Comparison of ENCODE assay signal across 26 cellular contexts in the genomic region with DNA sequence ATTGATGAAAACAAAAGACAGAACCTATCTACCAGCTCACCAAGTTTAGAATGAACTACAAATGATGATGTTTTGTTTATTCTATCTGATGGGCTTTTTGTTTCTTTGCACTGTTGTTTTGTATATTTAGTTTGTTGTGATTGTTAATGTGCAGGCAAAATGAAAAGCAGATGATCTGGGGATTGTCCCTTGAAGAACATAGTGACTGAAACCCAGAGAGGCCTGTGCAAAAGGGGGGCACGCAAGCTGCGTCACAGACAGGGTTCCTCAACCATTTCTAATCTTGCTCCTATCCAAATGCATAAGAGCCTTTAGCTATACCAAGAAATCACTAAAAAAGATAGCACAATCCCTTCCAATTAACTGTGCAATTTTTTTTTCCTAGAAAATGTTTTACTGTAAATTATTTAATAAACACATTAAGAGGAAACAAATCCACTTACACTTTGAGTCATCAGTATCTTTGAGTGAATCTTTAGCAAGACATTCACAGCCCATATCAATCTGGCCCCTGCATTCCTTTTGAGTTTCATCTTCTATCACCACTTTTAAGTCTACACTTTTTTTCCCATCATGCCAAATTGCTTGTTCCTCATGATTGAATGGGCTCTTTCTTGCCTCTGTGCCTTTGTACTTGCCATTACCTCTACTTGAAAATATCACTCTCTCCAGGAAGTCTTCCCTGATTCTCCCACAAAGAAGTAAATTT.
DNase-seq lines count a peak whose midpoint lies in the region; ATAC-seq, FAIRE-seq and TF ChIP-seq lines count a peak whose summit lies in the region.
"Had no signal": no experiment of that assay in that cellular context is flagged by ENCODE, and none has a peak within 500 bp of the region (broad histone marks: within the 10 kb centered on the region; RNA-seq: fewer than 3 reads in every experiment).

No MANE protein-coding gene starts in this region.

- POLR2A ChIA-PET in GM12878 (lab: Charles Lee), result no interaction called here
- POLR2A ChIA-PET in naive thymus-derived CD4-positive, alpha-beta T cell (lab: Charles Lee), result no interaction called here

- no peak overlapping the region for H3K27ac Mint-ChIP-seq in naive thymus-derived CD4-positive, alpha-beta T cell
- H3K27ac Mint-ChIP-seq: activated CD4-positive, alpha-beta T cell treated with anti-CD3 and anti-CD28 coated beads, Interleukin-2, amount 10 ng/mL, durations not matched to agents 7 days and 5 days; activated T-helper 1 cell treated with anti-CD3 and anti-CD28 coated beads, Interleukin-12 subunit alpha, Interleukin-12 subunit beta, Interleukin-2, Interleukin-4 antibody, amounts not matched to agents 30 ng/mL and 10 ng/mL and 1 ng/mL, durations not matched to agents 14 hours and 24 hours and 36 hours; CD4-positive, CD25-positive, alpha-beta regulatory T cell; endodermal cell; naive B cell had no signal

- H3K27ac ChIP-seq in GM12878 (ENCODE audit: control insufficient read depth, insufficient read depth) (no peak overlapping the region), muscle layer of colon (ENCODE audit: low read depth, low read length) (peak overlapping the region; percentile 12), suprapubic skin (peak overlapping the region; percentile 66)
- H3K27ac ChIP-seq in naive thymus-derived CD4-positive, alpha-beta T cell (ENCODE audit: low read depth, low read length), result no peak overlapping the region
- H3K27ac ChIP-seq: cardiac muscle cell, HL-60, SK-N-MC had no signal

- intact Hi-C loops in GM12878 (cut with micrococcal nuclease; ENCODE audit: unreplicated experiment), result no loop called here
- intact Hi-C loops in naive thymus-derived CD4-positive, alpha-beta T cell (cut with micrococcal nuclease), result no loop called here

- CTCF ChIA-PET in GM12878 (lab: Yijun Ruan, JAX), result no interaction called here
- CTCF ChIA-PET in naive thymus-derived CD4-positive, alpha-beta T cell (lab: Charles Lee), result no interaction called here

- DNase-seq in GM12878 (ENCODE audit: low read depth, low spot score) (no peak), suprapubic skin (ENCODE audit: low spot score in 2 of 2) (no peak), NCI-H2029 treated with DMSO at 0.1 percent for 48 hours (lab: John Stamatoyannopoulos, UW) (no peak), NCI-H526 (lab: John Stamatoyannopoulos, UW) (no peak)
- DNase-seq in naive thymus-derived CD4-positive, alpha-beta T cell, result no peak
- DNase-seq: activated CD4-positive, alpha-beta T cell treated with anti-CD3 and anti-CD28 coated beads, Interleukin-2, amount 10 ng/mL, durations not matched to agents 7 days and 5 days; activated naive CD4-positive, alpha-beta T cell treated with anti-CD3 and anti-CD28 coated beads, Interleukin-2, amount 50 U/mL, for 16 hours; CD4-positive, CD25-positive, alpha-beta regulatory T cell; cortex of kidney; endodermal cell; mammary epithelial cell; naive B cell; NCI-H1092; NCI-H187; NCI-H2227 treated with DMSO at 0.1 percent for 48 hours; stimulated activated CD4-positive, alpha-beta T cell treated with anti-CD3 and anti-CD28 coated beads, Interleukin-12 subunit alpha, Interleukin-12 subunit beta, amount 100 ng/mL, for 4 hours; stimulated activated CD4-positive, alpha-beta T cell treated with anti-CD3 and anti-CD28 coated beads, Interleukin-4, amount 100 ng/mL, for 4 hours; stimulated activated naive CD4-positive, alpha-beta T cell treated with Interleukin-2 at 50 U/mL for 16 hours had no signal

- in situ Hi-C loops in GM12878 (cut with MboI), result no loop called here

- TF ChIP-seq POLR2A in GM12878 (IDR thresholded peaks at IDR 0.05; ENCODE audit: low read depth, low read length) (no peak), suprapubic skin (IDR thresholded peaks at IDR 0.05) (no peak)

- FAIRE-seq in GM12878 (lab: Jason Lieb, UNC), result no peak

- BruUV-seq in GM12878 (replicated peaks; lab: Mats Ljungman, UMichigan), result no TSS peak

- H3K36me3 Mint-ChIP-seq in naive thymus-derived CD4-positive, alpha-beta T cell, result peaks cover 0 to 13% (median 0%) of the 10 kb centered on the region in 5 donors
- H3K36me3 Mint-ChIP-seq: CD4-positive, CD25-positive, alpha-beta regulatory T cell; naive B cell had no signal

- no peaks in the 10 kb centered on the region for H4K20me1 ChIP-seq in GM12878 (ENCODE audit: control insufficient read depth, insufficient read depth)

- 0% methylated on average over 2 of the region's 2 CpGs for WGBS in GM12878 (ENCODE audit: insufficient coverage, insufficient replicate concordance, low lambda C conversion rate, missing lambda C conversion rate)
- 72% methylated on average over 2 of the region's 2 CpGs for WGBS in suprapubic skin

- no peaks in the 10 kb centered on the region for H3K4me1 ChIP-seq in GM12878 (ENCODE audit: control insufficient read depth, insufficient read depth, low read length)
- H3K4me1 ChIP-seq in muscle layer of colon (ENCODE audit: insufficient read depth, low read length), result peaks cover 55% of the 10 kb centered on the region
- peaks cover 33% of the 10 kb centered on the region for H3K4me1 ChIP-seq in suprapubic skin
- no peaks in the 10 kb centered on the region for H3K4me1 ChIP-seq in naive thymus-derived CD4-positive, alpha-beta T cell (ENCODE audit: control insufficient read depth in 2 of 2, insufficient read depth in 2 of 2, low read length in 2 of 2)

- no peak overlapping the region for H2AFZ ChIP-seq in GM12878 (ENCODE audit: control insufficient read depth, low read depth, low read length)

- no peak overlapping the region for H3K4me2 ChIP-seq in GM12878 (ENCODE audit: control insufficient read depth, insufficient read depth)

- peaks cover 0 to under 1% (median 0%) of the 10 kb centered on the region in 11 donors for H3K9me3 Mint-ChIP-seq in naive thymus-derived CD4-positive, alpha-beta T cell
- H3K9me3 Mint-ChIP-seq: activated CD4-positive, alpha-beta T cell treated with anti-CD3 and anti-CD28 coated beads, Interleukin-2, amount 10 ng/mL, durations not matched to agents 7 days and 5 days; activated T-helper 1 cell treated with anti-CD3 and anti-CD28 coated beads, Interleukin-12 subunit alpha, Interleukin-12 subunit beta, Interleukin-2, Interleukin-4 antibody, amounts not matched to agents 30 ng/mL and 10 ng/mL and 1 ng/mL, durations not matched to agents 14 hours and 24 hours and 36 hours; endodermal cell; naive B cell had no signal

- TF ChIP-seq CTCF in GM12878 (IDR thresholded peaks at IDR 0.05 in 2 of 3, conservative IDR thresholded peaks at IDR 0.05 in 1 of 3; ENCODE audit: control insufficient read depth in 2 of 3, extremely low read depth in 1 of 3, insufficient read depth in 1 of 3, low read depth in 3 of 3, low read length in 3 of 3) (no peak), suprapubic skin (IDR thresholded peaks at IDR 0.05) (no peak)

- no peaks in the 10 kb centered on the region for H3K79me2 ChIP-seq in GM12878 (ENCODE audit: control insufficient read depth, insufficient read depth, low read length)

- SMC1A ChIA-PET in GM12878 (lab: Charles Lee; ENCODE audit: uncharacterized antibody, unreplicated experiment), result no interaction called here

- ATAC-seq in HG02885 (IDR thresholded peaks at IDR 0.05; ENCODE audit: poor library complexity, unreplicated experiment), result peak; percentile 81
- ATAC-seq in GM12878, result no peak
- no peak for ATAC-seq in naive thymus-derived CD4-positive, alpha-beta T cell
- no peak for ATAC-seq in HG02840 (IDR thresholded peaks at IDR 0.05; ENCODE audit: low FRiP score, unreplicated experiment)

- peaks cover 0 to 13% (median under 1%) of the 10 kb centered on the region in 5 donors for H3K27me3 Mint-ChIP-seq in naive thymus-derived CD4-positive, alpha-beta T cell
- H3K27me3 Mint-ChIP-seq: activated CD4-positive, alpha-beta T cell treated with anti-CD3 and anti-CD28 coated beads, Interleukin-2, amount 10 ng/mL, durations not matched to agents 7 days and 5 days; naive B cell had no signal

- H3K9ac ChIP-seq in GM12878 (ENCODE audit: control insufficient read depth, insufficient read depth, low read length) (no peak overlapping the region), muscle layer of colon (ENCODE audit: low read length) (no peak overlapping the region)

- H3K36me3 ChIP-seq in GM12878 (ENCODE audit: control insufficient read depth in 2 of 2, insufficient read depth in 2 of 2, low read length in 1 of 2), result no peaks in the 10 kb centered on the region
- no peaks in the 10 kb centered on the region for H3K36me3 ChIP-seq in muscle layer of colon (ENCODE audit: insufficient read depth, low read length)
- no peaks in the 10 kb centered on the region for H3K36me3 ChIP-seq in suprapubic skin
- no peaks in the 10 kb centered on the region for H3K36me3 ChIP-seq in naive thymus-derived CD4-positive, alpha-beta T cell (ENCODE audit: control insufficient read depth in 2 of 3, insufficient read depth in 3 of 3, low read length in 3 of 3)
- H3K36me3 ChIP-seq: cardiac muscle cell, tibial nerve had no signal

- no peaks in the 10 kb centered on the region for H3K4me1 Mint-ChIP-seq in naive thymus-derived CD4-positive, alpha-beta T cell
- H3K4me1 Mint-ChIP-seq: activated CD4-positive, alpha-beta T cell treated with anti-CD3 and anti-CD28 coated beads, Interleukin-2, amount 10 ng/mL, durations not matched to agents 7 days and 5 days; CD4-positive, CD25-positive, alpha-beta regulatory T cell; naive B cell had no signal

- H3K4me3 ChIP-seq in GM12878 (no peak overlapping the region), muscle layer of colon (ENCODE audit: low read depth in 1 of 2, low read length in 2 of 2) (no peak overlapping the region), suprapubic skin (no peak overlapping the region)
- H3K4me3 ChIP-seq in naive thymus-derived CD4-positive, alpha-beta T cell (ENCODE audit: low read length), result no peak overlapping the region
- H3K4me3 ChIP-seq: cardiac muscle cell, SK-N-MC, tibial nerve had no signal

- TF ChIP-seq EP300 in GM12878 (IDR thresholded peaks at IDR 0.05; ENCODE audit: borderline replicate concordance in 1 of 2, control insufficient read depth in 1 of 2, low read depth in 2 of 2, low read length in 2 of 2) (no peak), suprapubic skin (IDR thresholded peaks at IDR 0.05) (no peak)

- H3K9me3 ChIP-seq in GM12878 (replicated peaks; ENCODE audit: control insufficient read depth, insufficient read depth, low read length), result no peaks in the 10 kb centered on the region
- no peaks in the 10 kb centered on the region for H3K9me3 ChIP-seq in muscle layer of colon (ENCODE audit: low read length)
- H3K9me3 ChIP-seq in suprapubic skin, result no peaks in the 10 kb centered on the region
- H3K9me3 ChIP-seq in naive thymus-derived CD4-positive, alpha-beta T cell (ENCODE audit: control insufficient read depth in 2 of 3, low read length in 3 of 3), result no peaks in the 10 kb centered on the region
- H3K9me3 ChIP-seq: tibial nerve had no signal

- no peak overlapping the region for H3K4me3 Mint-ChIP-seq in naive thymus-derived CD4-positive, alpha-beta T cell
- H3K4me3 Mint-ChIP-seq: activated CD4-positive, alpha-beta T cell treated with anti-CD3 and anti-CD28 coated beads, Interleukin-2, amount 10 ng/mL, durations not matched to agents 7 days and 5 days; activated T-helper 1 cell treated with anti-CD3 and anti-CD28 coated beads, Interleukin-12 subunit alpha, Interleukin-12 subunit beta, Interleukin-2, Interleukin-4 antibody, amounts not matched to agents 30 ng/mL and 10 ng/mL and 1 ng/mL, durations not matched to agents 14 hours and 24 hours and 36 hours; CD4-positive, CD25-positive, alpha-beta regulatory T cell; endodermal cell; naive B cell had no signal

- no peak for TF ChIP-seq RAD21 in GM12878 (IDR thresholded peaks at IDR 0.05; ENCODE audit: insufficient read depth, low read depth, low read length)

- H3K27me3 ChIP-seq in GM12878 (replicated peaks in 1 of 2; ENCODE audit: control insufficient read depth in 2 of 2, insufficient read depth in 2 of 2, low read length in 1 of 2), result no peaks in the 10 kb centered on the region
- no peaks in the 10 kb centered on the region for H3K27me3 ChIP-seq in muscle layer of colon (ENCODE audit: control insufficient read depth in 1 of 2, insufficient read depth in 2 of 2, low read length in 2 of 2)
- no peaks in the 10 kb centered on the region for H3K27me3 ChIP-seq in suprapubic skin
- H3K27me3 ChIP-seq in naive thymus-derived CD4-positive, alpha-beta T cell (ENCODE audit: control insufficient read depth in 2 of 2, insufficient read depth in 2 of 2, low read length in 2 of 2), result no peaks in the 10 kb centered on the region
- H3K27me3 ChIP-seq: cardiac muscle cell, tibial nerve had no signal

- RAD21 ChIA-PET in GM12878 (lab: Charles Lee; ENCODE audit: unreplicated experiment), result no interaction called here

Comparison
In these comparisons a context has a peak if more than half of its experiments do, and no peak if none do; other contexts are left out.
1. H3K27ac ChIP-seq: peak in muscle layer of colon (single experiment) and suprapubic skin (single experiment); none in GM12878 (single experiment) and naive thymus-derived CD4-positive, alpha-beta T cell (single experiment).